Comparison of ENCODE assay signal across 7 cellular contexts in genomic region chr7:74365320-74366022, GRCh38.
DNase-seq lines count a peak whose midpoint lies in the region; ATAC-seq, FAIRE-seq and TF ChIP-seq lines count a peak whose summit lies in the region.

No MANE protein-coding gene starts in this region.

- CTCF ChIA-PET in PC-3 (lab: Charles Lee) = no interaction called here

- H4K20me1 ChIP-seq in PC-3 (ENCODE audit: low read length) = no peaks in the 10 kb centered on the region

- BruUV-seq in PC-3 (replicated peaks; lab: Mats Ljungman, UMichigan) = no TSS peak

- no peak overlapping the region for H3K9ac ChIP-seq in PC-3 (ENCODE audit: low read length)

- FAIRE-seq in HTR-8/SVneo (lab: Jason Lieb, UNC) (no peak), pancreas (lab: Jason Lieb, UNC) (no peak)

- H3K36me3 ChIP-seq in PC-3 (ENCODE audit: low read depth, low read length) (no peaks in the 10 kb centered on the region), pancreas (peaks cover 0 to under 1% (median 0%) of the 10 kb centered on the region in 3 donors)

- H3K4me3 ChIP-seq in PC-3 (ENCODE audit: low read length) (no peak overlapping the region), fibroblast of the aortic adventitia (ENCODE audit: low read depth, low read length) (no peak overlapping the region), pancreas (no peak overlapping the region)

- H3K9me2 ChIP-seq in PC-3 (replicated peaks; ENCODE audit: low read length) = no peaks in the 10 kb centered on the region

- TF ChIP-seq CTCF in PC-3 (conservative IDR thresholded peaks at IDR 0.05; ENCODE audit: low read depth, low read length) = no peak
- no peak for TF ChIP-seq CTCF in fibroblast of the aortic adventitia (IDR thresholded peaks at IDR 0.05; ENCODE audit: insufficient read depth, low read length)
- no peak for TF ChIP-seq CTCF in pancreas (IDR thresholded peaks at IDR 0.05)

- H3K4me2 ChIP-seq in PC-3 (ENCODE audit: low read length) = no peak overlapping the region

- peak; percentile 79 for ATAC-seq in PC-3
- ATAC-seq in pancreas = peak in 3 of 4 donors; percentile 43 to 62 (median 53)
- no peak for ATAC-seq in GM21367 (IDR thresholded peaks at IDR 0.05; ENCODE audit: unreplicated experiment)

- H3K27ac ChIP-seq in PC-3 (ENCODE audit: low read length) (no peak overlapping the region), pancreas (no peak overlapping the region)

- no peaks in the 10 kb centered on the region for H3K79me2 ChIP-seq in PC-3 (ENCODE audit: low read length)

- no peak overlapping the region for H2AFZ ChIP-seq in PC-3 (ENCODE audit: low read length)

- H3K9me3 ChIP-seq in PC-3 (ENCODE audit: low read length) = no peaks in the 10 kb centered on the region
- H3K9me3 ChIP-seq in pancreas = no peaks in the 10 kb centered on the region

- no peaks in the 10 kb centered on the region for H3F3A ChIP-seq in PC-3 (ENCODE audit: low read length, unreplicated experiment)

- POLR2A ChIA-PET in PC-3 (lab: Charles Lee; ENCODE audit: unreplicated experiment) = interaction anchor here (0.6 kb wide), 1 partner anchor 187 kb away, joined by 5 read pairs; no protein-coding TSS in a partner anchor

- DNase-seq in HTR-8/SVneo (ENCODE audit: insufficient read length, low spot score) (peak; percentile 80), PC-3 (peak; percentile 40), fibroblast of the aortic adventitia (ENCODE audit: low read depth) (peak; percentile 21), pancreas (no peak), NK-92 (lab: John Stamatoyannopoulos, UW; ENCODE audit: unreplicated experiment) (no peak), activated T-cell treated with anti-CD3 and anti-CD28 coated beads for 4 hours (no peak)

- intact Hi-C loops in PC-3 (cut with micrococcal nuclease) = no loop called here
- intact Hi-C loops in pancreas (cut with DNase I) = no loop called here

- WGBS in pancreas, 2 donors = 74 to 78% methylated on average over 10 of the region's 10 CpGs

- H3K4me1 ChIP-seq in PC-3 (ENCODE audit: insufficient read depth, low read length) (no peaks in the 10 kb centered on the region), pancreas (no peaks in the 10 kb centered on the region)

- H3K27me3 ChIP-seq in PC-3 (ENCODE audit: low read length) = no peaks in the 10 kb centered on the region
- H3K27me3 ChIP-seq in pancreas = no peaks in the 10 kb centered on the region

Comparison
In these comparisons a context has a peak if more than half of its experiments do, and no peak if none do; other contexts are left out.
1. DNase-seq: peak in HTR-8/SVneo (single experiment), PC-3 (single experiment) and fibroblast of the aortic adventitia (single experiment); none in pancreas (0 of 6), NK-92 (single experiment) and activated T-cell treated with anti-CD3 and anti-CD28 coated beads for 4 hours (single experiment).